Comparison of ENCODE assay signal across 10 cellular contexts in genomic region chr9:20551835-20552234, GRCh38.
DNase-seq lines count a peak whose midpoint lies in the region; ATAC-seq, FAIRE-seq and TF ChIP-seq lines count a peak whose summit lies in the region.
"Had no signal": no experiment of that assay in that cellular context is flagged by ENCODE, and none has a peak within 500 bp of the region (broad histone marks: within the 10 kb centered on the region; RNA-seq: fewer than 3 reads in every experiment).

No MANE protein-coding gene starts in this region.

- H3K9me3 ChIP-seq in Caco-2 (no peaks in the 10 kb centered on the region), GM12878 (replicated peaks; ENCODE audit: control insufficient read depth, insufficient read depth, low read length) (no peaks in the 10 kb centered on the region; the same call in 2 of the 3 replicates)
- H3K9me3 ChIP-seq: sigmoid colon, vagina had no signal

- 47% methylated on average over 5 of the region's 5 CpGs for WGBS in GM12878 (ENCODE audit: insufficient coverage, insufficient replicate concordance, low lambda C conversion rate, missing lambda C conversion rate)

- H3K36me3 ChIP-seq in Caco-2 (ENCODE audit: control insufficient read depth, insufficient read depth, low read length) (no peaks in the 10 kb centered on the region), GM12878 (ENCODE audit: control insufficient read depth in 2 of 2, insufficient read depth in 2 of 2, low read length in 1 of 2) (no peaks in the 10 kb centered on the region)
- H3K36me3 ChIP-seq: sigmoid colon, vagina had no signal

- H2AFZ ChIP-seq in GM12878 (ENCODE audit: control insufficient read depth, low read depth, low read length) = no peak overlapping the region

- ATAC-seq in GM19397 (IDR thresholded peaks at IDR 0.05; ENCODE audit: unreplicated experiment) (peak; percentile 60), HG03196 (IDR thresholded peaks at IDR 0.05; ENCODE audit: unreplicated experiment) (peak; percentile 69), GM12878 (peak; percentile 71), HG03469 (IDR thresholded peaks at IDR 0.05; ENCODE audit: unreplicated experiment) (no peak), left lobe of liver (no peak)

- no peaks in the 10 kb centered on the region for H3K9me3 Mint-ChIP-seq in Caco-2 (ENCODE audit: unreplicated experiment)

- SMC1A ChIA-PET in GM12878 (lab: Charles Lee; ENCODE audit: uncharacterized antibody, unreplicated experiment) = interaction anchor here (0.6 to 5.4 kb wide), 14 partner anchors 9 to 1061 kb away, joined by 3 to 52 read pairs (median 4); no protein-coding TSS in a partner anchor

- H3K27ac ChIP-seq in GM12878 (ENCODE audit: control insufficient read depth, insufficient read depth) = no peak overlapping the region
- H3K27ac ChIP-seq: vagina had no signal

- H3K4me3 ChIP-seq in Caco-2 (ENCODE audit: low read depth, low read length) (no peak overlapping the region), GM12878 (peak overlapping the region; percentile 17; the same call in 1 of the 2 replicates)
- H3K4me3 ChIP-seq: sigmoid colon, vagina had no signal

- H3K4me1 ChIP-seq in Caco-2 = peaks cover 36% of the 10 kb centered on the region
- peaks cover 36% of the 10 kb centered on the region for H3K4me1 ChIP-seq in GM12878 (ENCODE audit: control insufficient read depth, insufficient read depth, low read length)

- DNase-seq in Caco-2 (peak; percentile 11 to 39), GM12878 (ENCODE audit: low read depth, low spot score) (peak; percentile 38), amygdala (lab: John Stamatoyannopoulos, UW) (no peak), left lobe of liver (ENCODE audit: low spot score) (no peak)
- no peak for DNase-seq in activated effector memory CD4-positive, alpha-beta T cell treated with Interleukin-2 at 50 U/mL for 16 hours
- DNase-seq: sigmoid colon had no signal

- BruUV-seq in Caco-2 (replicated peaks; lab: Mats Ljungman, UMichigan) = no TSS peak
- BruUV-seq in GM12878 (replicated peaks; lab: Mats Ljungman, UMichigan) = no TSS peak

- H3K27me3 Mint-ChIP-seq in Caco-2 (ENCODE audit: insufficient read depth, unreplicated experiment) = no peaks in the 10 kb centered on the region

- H3K4me1 Mint-ChIP-seq in Caco-2 (ENCODE audit: low read depth, unreplicated experiment) = peaks cover 41% of the 10 kb centered on the region

- intact Hi-C loops in Caco-2 (cut with micrococcal nuclease; ENCODE audit: unreplicated experiment) = loop anchor here (2.0 kb wide), 2 partner anchors 59 to 389 kb away; no protein-coding TSS in a partner anchor
- intact Hi-C loops in GM12878 (cut with micrococcal nuclease; ENCODE audit: unreplicated experiment) = loop anchor here (2.0 kb wide), 2 partner anchors 53 to 71 kb away; partner anchors contain the start of gene MLLT3

- H3K36me3 Mint-ChIP-seq in Caco-2 (ENCODE audit: insufficient read depth, unreplicated experiment) = no peaks in the 10 kb centered on the region

- in situ Hi-C loops in GM12878 (cut with MboI) = no loop called here

- TF ChIP-seq POLR2A in GM12878 (IDR thresholded peaks at IDR 0.05; ENCODE audit: low read depth, low read length) = no peak

- TF ChIP-seq CTCF in Caco-2 (IDR thresholded peaks at IDR 0.05; ENCODE audit: insufficient read depth in 1 of 2, low read depth in 1 of 2, low read length in 1 of 2, severe bottlenecking in 1 of 2, unreplicated experiment in 1 of 2) (no peak), GM12878 (IDR thresholded peaks at IDR 0.05 in 2 of 3, conservative IDR thresholded peaks at IDR 0.05 in 1 of 3; ENCODE audit: control insufficient read depth in 2 of 3, extremely low read depth in 1 of 3, insufficient read depth in 1 of 3, low read depth in 3 of 3, low read length in 3 of 3) (no peak)

- no peaks in the 10 kb centered on the region for H4K20me1 ChIP-seq in GM12878 (ENCODE audit: control insufficient read depth, insufficient read depth)

- no peak for TF ChIP-seq EP300 in GM12878 (IDR thresholded peaks at IDR 0.05; ENCODE audit: borderline replicate concordance in 1 of 2, control insufficient read depth in 1 of 2, low read depth in 2 of 2, low read length in 2 of 2)

- no peak overlapping the region for H3K9ac ChIP-seq in GM12878 (ENCODE audit: control insufficient read depth, insufficient read depth, low read length)

- H3K27me3 ChIP-seq in Caco-2 (replicated peaks; ENCODE audit: control insufficient read depth, insufficient read depth, low read length) (no peaks in the 10 kb centered on the region), GM12878 (replicated peaks in 1 of 2; ENCODE audit: control insufficient read depth in 2 of 2, insufficient read depth in 2 of 2, low read length in 1 of 2) (no peaks in the 10 kb centered on the region)
- H3K27me3 ChIP-seq: sigmoid colon, vagina had no signal

- RAD21 ChIA-PET in GM12878 (lab: Charles Lee; ENCODE audit: unreplicated experiment) = interaction anchor here (0.9 to 4.0 kb wide), 6 partner anchors 11 to 132 kb away, joined by 3 to 41 read pairs (median 4); partner anchors contain the start of genes FOCAD and MLLT3

- H3K27ac Mint-ChIP-seq in Caco-2 (ENCODE audit: unreplicated experiment) = peak overlapping the region; percentile 77

- no peak for FAIRE-seq in GM12878 (lab: Jason Lieb, UNC)

- POLR2A ChIA-PET in Caco-2 (lab: Charles Lee) (no interaction called here), GM12878 (lab: Charles Lee) (interaction anchor here (0.7 to 2.5 kb wide), 3 partner anchors 11 to 70 kb away, joined by 3 to 9 read pairs (median 3); partner anchors contain the start of gene MLLT3)

- peak overlapping the region; percentile 54 for H3K4me3 Mint-ChIP-seq in Caco-2 (ENCODE audit: unreplicated experiment)

- H3K4me2 ChIP-seq in GM12878 (ENCODE audit: control insufficient read depth, insufficient read depth) = peak overlapping the region; percentile 39; the same call in 1 of the 2 replicates

- H3K79me2 ChIP-seq in GM12878 (ENCODE audit: control insufficient read depth, insufficient read depth, low read length) = peaks cover 73% of the 10 kb centered on the region

- CTCF ChIA-PET in Caco-2 (lab: Charles Lee) = no interaction called here
- CTCF ChIA-PET in GM12878 (lab: Yijun Ruan, JAX) = interaction anchor here (0.7 to 5.3 kb wide), 7 partner anchors 17 to 389 kb away, joined by 3 to 32 read pairs (median 4); partner anchors contain the start of gene MLLT3

- TF ChIP-seq RAD21 in GM12878 (IDR thresholded peaks at IDR 0.05; ENCODE audit: insufficient read depth, low read depth, low read length) = no peak

TF ChIP-seq in GM12878, 131 proteins besides CTCF, POLR2A, EP300 and RAD21 (continues in another document):
- TF ChIP-seq, protein P1, sequence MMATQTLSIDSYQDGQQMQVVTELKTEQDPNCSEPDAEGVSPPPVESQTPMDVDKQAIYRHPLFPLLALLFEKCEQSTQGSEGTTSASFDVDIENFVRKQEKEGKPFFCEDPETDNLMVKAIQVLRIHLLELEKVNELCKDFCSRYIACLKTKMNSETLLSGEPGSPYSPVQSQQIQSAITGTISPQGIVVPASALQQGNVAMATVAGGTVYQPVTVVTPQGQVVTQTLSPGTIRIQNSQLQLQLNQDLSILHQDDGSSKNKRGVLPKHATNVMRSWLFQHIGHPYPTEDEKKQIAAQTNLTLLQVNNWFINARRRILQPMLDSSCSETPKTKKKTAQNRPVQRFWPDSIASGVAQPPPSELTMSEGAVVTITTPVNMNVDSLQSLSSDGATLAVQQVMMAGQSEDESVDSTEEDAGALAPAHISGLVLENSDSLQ (IDR thresholded peaks at IDR 0.05) = no peak
- TF ChIP-seq GATAD2B (conservative IDR thresholded peaks at IDR 0.05; ENCODE audit: low read depth) (no peak), SUPT20H (IDR thresholded peaks at IDR 0.05; ENCODE audit: borderline replicate concordance, control insufficient read depth, low read depth, low read length) (no peak), STAT1 (conservative IDR thresholded peaks at IDR 0.05) (no peak), ETV6 (conservative IDR thresholded peaks at IDR 0.05 in 1 of 2, IDR thresholded peaks at IDR 0.05 in 1 of 2; ENCODE audit: borderline replicate concordance in 1 of 2, low read depth in 1 of 2) (peak in 1 of 2 experiments; percentile 45; a peak in 1 of 4 replicates), ATF2 (IDR thresholded peaks at IDR 0.05; ENCODE audit: low read length) (peak; percentile 55; the same call in 1 of the 2 replicates), USF1 (IDR thresholded peaks at IDR 0.05; ENCODE audit: borderline replicate concordance, extremely low read length, insufficient read depth, low read depth, low read length) (no peak), SP1 (IDR thresholded peaks at IDR 0.05; ENCODE audit: low read depth, low read length) (no peak), IRF4 (IDR thresholded peaks at IDR 0.05; ENCODE audit: low read depth, low read length) (peak; percentile 72; the same call in 1 of the 2 replicates), BHLHE40 (IDR thresholded peaks at IDR 0.05; ENCODE audit: borderline replicate concordance in 1 of 2, low read depth in 2 of 2, low read length in 1 of 2) (peak in 1 of 2 experiments; percentile 55; a peak in 1 of 4 replicates), NR2F1 (conservative IDR thresholded peaks at IDR 0.05) (no peak), PAX8 (IDR thresholded peaks at IDR 0.05) (no peak), IKZF2 (IDR thresholded peaks at IDR 0.05) (peak; percentile 45 to 52; a peak in 3 of 4 replicates), POLR2AphosphoS5 (IDR thresholded peaks at IDR 0.05; ENCODE audit: low read length) (no peak), GABPA (IDR thresholded peaks at IDR 0.05; ENCODE audit: low read depth) (no peak), ATF7 (IDR thresholded peaks at IDR 0.05; ENCODE audit: low read depth) (0 out of 2 replicates have a peak, but pooled peaks have one; percentile 11), CREB1 (IDR thresholded peaks at IDR 0.05; ENCODE audit: low read depth) (0 out of 2 replicates have a peak, but pooled peaks have one; percentile 17)

Comparison
In these comparisons a context has a peak if more than half of its experiments do, and no peak if none do; other contexts are left out.
1. DNase-seq: peak in Caco-2 (2 of 2) and GM12878 (single experiment); none in amygdala (0 of 56), left lobe of liver (single experiment) and activated effector memory CD4-positive, alpha-beta T cell treated with Interleukin-2 at 50 U/mL for 16 hours (single experiment).
2. ATAC-seq: peak in GM19397 (single experiment), HG03196 (single experiment) and GM12878 (single experiment); none in HG03469 (single experiment) and left lobe of liver (single experiment).